In the genomic region with DNA sequence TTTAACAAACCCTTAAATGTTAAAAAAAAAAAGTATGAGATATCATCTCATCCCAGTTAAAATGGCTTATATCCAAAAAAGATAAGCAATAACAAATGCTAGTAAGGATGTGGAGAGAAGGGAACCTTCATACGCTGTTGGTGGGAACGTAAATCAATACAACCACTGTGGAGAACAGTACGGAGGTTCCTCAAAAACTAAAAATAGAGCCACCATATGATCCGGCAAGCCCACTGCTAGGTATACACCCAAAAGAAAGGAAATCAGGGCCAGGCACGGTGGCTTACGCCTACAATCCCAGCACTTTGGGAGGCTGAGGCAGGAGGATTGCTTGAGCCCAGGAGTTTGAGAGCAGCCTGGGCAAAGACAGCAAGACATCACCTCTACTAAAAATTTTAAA, we compare ENCODE assay signal across 23 cellular contexts. TPM values are rescaled to one million over a fixed set of nuclear protein-coding genes. Genes with fewer than 3 reads are reported as not detected.
DNase-seq lines count a peak whose midpoint lies in the region; ATAC-seq, FAIRE-seq and TF ChIP-seq lines count a peak whose summit lies in the region.
"Had no signal": no experiment of that assay in that cellular context is flagged by ENCODE, and none has a peak within 500 bp of the region (broad histone marks: within the 10 kb centered on the region; RNA-seq: fewer than 3 reads in every experiment).

No MANE protein-coding gene starts in this region.

- H3K27me3 Mint-ChIP-seq in CD4-positive, alpha-beta T cell = no peaks in the 10 kb centered on the region
- no peaks in the 10 kb centered on the region for H3K27me3 Mint-ChIP-seq in neural crest cell (ENCODE audit: low read depth)
- H3K27me3 Mint-ChIP-seq: activated CD4-positive, alpha-beta memory T cell treated with anti-CD3 and anti-CD28 coated beads, Interleukin-2, amount 10 ng/mL, durations not matched to agents 7 days and 5 days; activated naive CD4-positive, alpha-beta T cell treated with anti-CD3 and anti-CD28 coated beads, Interleukin-2, amount 10 ng/mL, durations not matched to agents 7 days and 5 days; CD4-positive, alpha-beta memory T cell had no signal

- H3K4me1 ChIP-seq in GM12878 (ENCODE audit: control insufficient read depth, insufficient read depth, low read length) (peaks cover 13% of the 10 kb centered on the region), SK-N-SH (ENCODE audit: control insufficient read depth in 1 of 2, insufficient read depth in 2 of 2, low read depth in 1 of 2, low read length in 1 of 2) (peaks cover 9% of the 10 kb centered on the region in 2 experiments; a peak in 3 of 4 replicates), GM23248 (ENCODE audit: insufficient read depth) (peaks cover 14% of the 10 kb centered on the region)

- SMC1A ChIA-PET in GM12878 (lab: Charles Lee; ENCODE audit: uncharacterized antibody, unreplicated experiment) = interaction anchor here (0.6 to 2.5 kb wide), 8 partner anchors 10 to 135 kb away, joined by 3 to 10 read pairs (median 4); partner anchors contain the start of gene GOLPH3

- POLR2A ChIA-PET in CD4-positive, alpha-beta T cell (lab: Charles Lee) = no interaction called here
- POLR2A ChIA-PET in GM12878 (lab: Charles Lee) (interaction anchor here (0.9 to 1.3 kb wide), 3 partner anchors 26 to 34 kb away, joined by 3 read pairs; no protein-coding TSS in a partner anchor), SK-N-SH (lab: Yijun Ruan, JAX) (no interaction called here)

- no peak for DNase-seq in CD4-positive, alpha-beta T cell
- DNase-seq in MV-4-11 (lab: John Stamatoyannopoulos, UW) (peak; percentile 39), GM12878 (ENCODE audit: low read depth, low spot score) (no peak), neural crest cell (ENCODE audit: low read depth, low spot score) (no peak), SK-N-SH (no peak), kidney glomerular epithelial cell (lab: John Stamatoyannopoulos, UW) (no peak), GM23248 (no peak)
- DNase-seq: ACHN; activated CD4-positive, alpha-beta memory T cell treated with anti-CD3 and anti-CD28 coated beads, Interleukin-2, amount 10 ng/mL, durations not matched to agents 7 days and 5 days; activated naive CD4-positive, alpha-beta T cell treated with anti-CD3 and anti-CD28 coated beads, Interleukin-2, amount 10 ng/mL, durations not matched to agents 7 days and 5 days; activated T-cell treated with anti-CD3 and anti-CD28 coated beads, Interleukin-2, amount 50 U/mL, for 4 hours; amygdala; CD4-positive, alpha-beta memory T cell; cortex of kidney; DMS153; glutamatergic neuron; NCI-H2107; pancreas; stimulated activated CD4-positive, alpha-beta T cell treated with anti-CD3 and anti-CD28 coated beads, Interleukin-2, amount 100 ng/mL, for 24 hours; T1000 had no signal

- intact Hi-C loops in CD4-positive, alpha-beta T cell (cut with DNase I, micrococcal nuclease) = loop anchor here (5.0 kb wide), 4 partner anchors 32 to 777 kb away; partner anchors contain the start of genes C5orf22 (in 1 of the 2), DROSHA (in 1 of the 2), SUB1 (in 1 of the 2) and ZFR (in 1 of the 2)
- intact Hi-C loops in GM12878 (cut with micrococcal nuclease; ENCODE audit: unreplicated experiment) = no loop called here

- H3K27ac Mint-ChIP-seq in CD4-positive, alpha-beta T cell = peak overlapping the region; percentile 2
- no peak overlapping the region for H3K27ac Mint-ChIP-seq in neural crest cell (ENCODE audit: unreplicated experiment)
- H3K27ac Mint-ChIP-seq: activated CD4-positive, alpha-beta memory T cell treated with anti-CD3 and anti-CD28 coated beads, Interleukin-2, amount 10 ng/mL, durations not matched to agents 7 days and 5 days; activated naive CD4-positive, alpha-beta T cell treated with anti-CD3 and anti-CD28 coated beads, Interleukin-2, amount 10 ng/mL, durations not matched to agents 7 days and 5 days; stimulated activated effector memory CD8-positive, alpha-beta T cell treated with anti-CD3 and anti-CD28 coated beads, Interleukin-12 subunit alpha, Interleukin-12 subunit beta, amount 100 ng/mL, for 72 hours had no signal

- no peaks in the 10 kb centered on the region for H3K9me3 Mint-ChIP-seq in CD4-positive, alpha-beta T cell
- no peaks in the 10 kb centered on the region for H3K9me3 Mint-ChIP-seq in neural crest cell
- H3K9me3 Mint-ChIP-seq: activated CD4-positive, alpha-beta memory T cell treated with anti-CD3 and anti-CD28 coated beads, Interleukin-2, amount 10 ng/mL, durations not matched to agents 7 days and 5 days; activated naive CD4-positive, alpha-beta T cell treated with anti-CD3 and anti-CD28 coated beads, Interleukin-2, amount 10 ng/mL, durations not matched to agents 7 days and 5 days; activated T-cell treated with anti-CD3 and anti-CD28 coated beads, Interleukin-2, amount 50 U/mL, for 4 hours; CD4-positive, alpha-beta memory T cell; stimulated activated effector memory CD8-positive, alpha-beta T cell treated with anti-CD3 and anti-CD28 coated beads, Interleukin-12 subunit alpha, Interleukin-12 subunit beta, amount 100 ng/mL, for 72 hours had no signal

- CTCF ChIA-PET in CD4-positive, alpha-beta T cell (lab: Charles Lee) = no interaction called here
- CTCF ChIA-PET in GM12878 (lab: Yijun Ruan, JAX) (interaction anchor here (1.0 kb wide), 3 partner anchors 22 to 35 kb away, joined by 3 to 5 read pairs (median 3); no protein-coding TSS in a partner anchor), SK-N-SH (lab: Yijun Ruan, JAX) (interaction anchor here (0.5 to 0.7 kb wide), 2 partner anchors 10 to 61 kb away, joined by 3 read pairs; no protein-coding TSS in a partner anchor)

- H3F3A ChIP-seq in SK-N-SH (replicated peaks; ENCODE audit: insufficient read depth) = peaks cover 9% of the 10 kb centered on the region
- peaks cover 8% of the 10 kb centered on the region; the same call in 1 of the 2 replicates for H3F3A ChIP-seq in GM23248 (ENCODE audit: insufficient read depth)

- ATAC-seq in CD4-positive, alpha-beta T cell (ENCODE audit: poor library complexity) = no peak
- ATAC-seq in GM12878 (no peak), HG03432 (IDR thresholded peaks at IDR 0.05; ENCODE audit: unreplicated experiment) (no peak)
- ATAC-seq: activated T-cell treated with anti-CD3 and anti-CD28 coated beads, Interleukin-2, amount 50 U/mL, for 4 hours; pancreas; stimulated activated effector memory CD8-positive, alpha-beta T cell treated with anti-CD3 and anti-CD28 coated beads, Interleukin-12 subunit alpha, Interleukin-12 subunit beta, amount 100 ng/mL, for 72 hours had no signal

- no peaks in the 10 kb centered on the region for H3K9me3 ChIP-seq in CD4-positive, alpha-beta T cell (ENCODE audit: control insufficient read depth, low read length)
- H3K9me3 ChIP-seq in GM12878 (replicated peaks; ENCODE audit: control insufficient read depth, insufficient read depth, low read length) (no peaks in the 10 kb centered on the region), SK-N-SH (no peaks in the 10 kb centered on the region), GM23248 (ENCODE audit: low read depth) (no peaks in the 10 kb centered on the region)
- H3K9me3 ChIP-seq: pancreas, thoracic aorta had no signal

- H3K79me2 ChIP-seq in GM12878 (ENCODE audit: control insufficient read depth, insufficient read depth, low read length) (peaks cover 36% of the 10 kb centered on the region), SK-N-SH (ENCODE audit: insufficient read depth) (peaks cover 73% of the 10 kb centered on the region), GM23248 (ENCODE audit: insufficient read depth) (peaks cover 73% of the 10 kb centered on the region)

- peak overlapping the region; percentile 32 for H3K4me3 Mint-ChIP-seq in CD4-positive, alpha-beta T cell
- peak overlapping the region; percentile 56 for H3K4me3 Mint-ChIP-seq in neural crest cell
- H3K4me3 Mint-ChIP-seq: activated naive CD4-positive, alpha-beta T cell treated with anti-CD3 and anti-CD28 coated beads, Interleukin-2, amount 10 ng/mL, durations not matched to agents 7 days and 5 days; stimulated activated effector memory CD8-positive, alpha-beta T cell treated with anti-CD3 and anti-CD28 coated beads, Interleukin-12 subunit alpha, Interleukin-12 subunit beta, amount 100 ng/mL, for 72 hours had no signal

- H4K20me1 ChIP-seq in GM12878 (ENCODE audit: control insufficient read depth, insufficient read depth) (no peaks in the 10 kb centered on the region), SK-N-SH (ENCODE audit: insufficient read depth) (no peaks in the 10 kb centered on the region; the same call in 1 of the 2 replicates), GM23248 (ENCODE audit: insufficient read depth) (no peaks in the 10 kb centered on the region)

- no peak for TF ChIP-seq CTCF in CD4-positive, alpha-beta T cell (IDR thresholded peaks at IDR 0.05)
- no peak for TF ChIP-seq CTCF in GM12878 (IDR thresholded peaks at IDR 0.05 in 2 of 3, conservative IDR thresholded peaks at IDR 0.05 in 1 of 3; ENCODE audit: control insufficient read depth in 2 of 3, extremely low read depth in 1 of 3, insufficient read depth in 1 of 3, low read depth in 3 of 3, low read length in 3 of 3)
- TF ChIP-seq CTCF in neural crest cell (conservative IDR thresholded peaks at IDR 0.05) = no peak
- no peak for TF ChIP-seq CTCF in SK-N-SH (IDR thresholded peaks at IDR 0.05)

- H2AFZ ChIP-seq in GM12878 (ENCODE audit: control insufficient read depth, low read depth, low read length) = no peak overlapping the region
- no peak overlapping the region for H2AFZ ChIP-seq in SK-N-SH (ENCODE audit: low read depth)
- H2AFZ ChIP-seq in GM23248 = no peak overlapping the region

- H3K36me3 Mint-ChIP-seq in CD4-positive, alpha-beta T cell (ENCODE audit: low read depth) = peaks cover 22% of the 10 kb centered on the region
- no peaks in the 10 kb centered on the region for H3K36me3 Mint-ChIP-seq in neural crest cell (ENCODE audit: low read depth)

- no peaks in the 10 kb centered on the region for H3K27me3 ChIP-seq in CD4-positive, alpha-beta T cell (ENCODE audit: control insufficient read depth, insufficient read depth, low read length)
- H3K27me3 ChIP-seq in GM12878 (replicated peaks in 1 of 2; ENCODE audit: control insufficient read depth in 2 of 2, insufficient read depth in 2 of 2, low read length in 1 of 2) (no peaks in the 10 kb centered on the region), SK-N-SH (ENCODE audit: insufficient read depth) (no peaks in the 10 kb centered on the region), GM23248 (replicated peaks; ENCODE audit: insufficient read depth) (no peaks in the 10 kb centered on the region)
- H3K27me3 ChIP-seq: pancreas had no signal

- H3K27ac ChIP-seq in CD4-positive, alpha-beta T cell (ENCODE audit: low read depth, low read length) = no peak overlapping the region
- H3K27ac ChIP-seq in GM12878 (ENCODE audit: control insufficient read depth, insufficient read depth) (no peak overlapping the region), SK-N-SH (ENCODE audit: low read depth in 2 of 2, low read length in 1 of 2) (no peak overlapping the region), GM23248 (no peak overlapping the region)
- H3K27ac ChIP-seq: thoracic aorta had no signal

- WGBS in GM12878 (ENCODE audit: insufficient coverage, insufficient replicate concordance, low lambda C conversion rate, missing lambda C conversion rate) = 83% methylated on average over 6 of the region's 6 CpGs
- WGBS in SK-N-SH (ENCODE audit: low lambda C conversion rate) = 94% methylated on average over 6 of the region's 6 CpGs
- WGBS in GM23248 (ENCODE audit: low coverage in 1 of 2, low lambda C conversion rate in 2 of 2, missing lambda C conversion rate in 2 of 2), 2 experiments = 98 to 100% methylated on average over 6 of the region's 6 CpGs

- H3K9me2 ChIP-seq in SK-N-SH (no peaks in the 10 kb centered on the region), GM23248 (ENCODE audit: insufficient read depth) (no peaks in the 10 kb centered on the region)

- peak overlapping the region; percentile 36 for H3K4me2 ChIP-seq in GM12878 (ENCODE audit: control insufficient read depth, insufficient read depth)
- H3K4me2 ChIP-seq in SK-N-SH = no peak overlapping the region
- H3K4me2 ChIP-seq in GM23248 (ENCODE audit: unreplicated experiment) = no peak overlapping the region

- in situ Hi-C loops in GM12878 (cut with MboI) (no loop called here), GM23248 (cut with MboI) (loop anchor here (25.0 kb wide), 1 partner anchor 472 kb away; no protein-coding TSS in a partner anchor)

- RAD21 ChIA-PET in GM12878 (lab: Charles Lee; ENCODE audit: unreplicated experiment) = interaction anchor here (0.7 to 1.0 kb wide), 2 partner anchors 29 to 217 kb away, joined by 3 read pairs; no protein-coding TSS in a partner anchor

- BruUV-seq in GM12878 (replicated peaks; lab: Mats Ljungman, UMichigan) = no TSS peak

- H3K36me3 ChIP-seq in GM12878 (ENCODE audit: control insufficient read depth in 2 of 2, insufficient read depth in 2 of 2, low read length in 1 of 2) = no peaks in the 10 kb centered on the region; a peak in 1 of 4 replicates
- H3K36me3 ChIP-seq in SK-N-SH (replicated peaks in 1 of 2; ENCODE audit: control insufficient read depth in 1 of 2, insufficient read depth in 2 of 2, low read length in 1 of 2) = no peaks in the 10 kb centered on the region
- no peaks in the 10 kb centered on the region for H3K36me3 ChIP-seq in GM23248 (ENCODE audit: low read depth)
- H3K36me3 ChIP-seq: pancreas, thoracic aorta had no signal

- TF ChIP-seq EP300 in GM12878 (IDR thresholded peaks at IDR 0.05; ENCODE audit: borderline replicate concordance in 1 of 2, control insufficient read depth in 1 of 2, low read depth in 2 of 2, low read length in 2 of 2) (no peak), SK-N-SH (IDR thresholded peaks at IDR 0.05; ENCODE audit: borderline replicate concordance in 1 of 2, low read depth in 1 of 2, low read length in 1 of 2) (no peak)

- TF ChIP-seq RAD21 in GM12878 (IDR thresholded peaks at IDR 0.05; ENCODE audit: insufficient read depth, low read depth, low read length) (no peak), SK-N-SH (IDR thresholded peaks at IDR 0.05; ENCODE audit: low read length) (no peak)

- H3K4me3 ChIP-seq in GM12878 (peak overlapping the region; percentile 53; the same call in 1 of the 2 replicates), SK-N-SH (ENCODE audit: low read depth in 2 of 2, low read length in 1 of 2) (no peak overlapping the region), GM23248 (no peak overlapping the region)
- H3K4me3 ChIP-seq: thoracic aorta had no signal

- peaks cover 70% of the 10 kb centered on the region for H3K4me1 Mint-ChIP-seq in CD4-positive, alpha-beta T cell (ENCODE audit: low read depth)
- H3K4me1 Mint-ChIP-seq in neural crest cell = peaks cover 24% of the 10 kb centered on the region

- TF ChIP-seq POLR2A in GM12878 (IDR thresholded peaks at IDR 0.05; ENCODE audit: low read depth, low read length) = no peak

- no peak overlapping the region for H3K9ac ChIP-seq in GM12878 (ENCODE audit: control insufficient read depth, insufficient read depth, low read length)
- H3K9ac ChIP-seq in SK-N-SH = no peak overlapping the region
- H3K9ac ChIP-seq in GM23248 = no peak overlapping the region

- no peak for FAIRE-seq in GM12878 (lab: Jason Lieb, UNC)
- FAIRE-seq: pancreas had no signal

RNA-seq across cellular contexts. Expression of gene MTMR12, which starts 3.0 kb away (rescaled TPM):
- 10 to 100 TPM; 15.9 to 18.3 TPM for total RNA-seq in CD4-positive, alpha-beta T cell
- total RNA-seq in GM12878 (2013; cell fraction: nucleolus; rRNA removed) = 50.7 and 65.2 TPM in 2 replicates
- 17.1 and 19.3 TPM in 2 replicates for total RNA-seq in GM12878 (2014; rRNA removed)
- total RNA-seq in GM12878 (2014; rRNA removed; fragmentation: Illumina TruSeq; extraction: Trizol) = 15.4 and 16.2 TPM in 2 replicates
- total RNA-seq in GM12878 (2021) = 21.7 and 25.7 TPM in 2 replicates
- 6.2 TPM for polyA plus RNA-seq in GM12878 (2011; ENCODE audit: low read depth)
- polyA plus RNA-seq in GM12878 (2011; rRNA removed) = 22.9 and 24.7 TPM in 2 replicates
- polyA plus RNA-seq in GM12878 (2011; cell fraction: cytosol; rRNA removed) = 13.3 and 15.2 TPM in 2 replicates
- polyA plus RNA-seq in GM12878 (2011; cell fraction: nucleus; rRNA removed) = 9.5 and 11.1 TPM in 2 replicates
- 8.7 TPM in 2 replicates for polyA plus RNA-seq in GM12878 (2012)
- polyA plus RNA-seq in GM12878 (2014; fragmentation: Illumina TruSeq; extraction: Trizol) = 22.4 and 22.6 TPM in 2 replicates
- polyA plus RNA-seq in GM12878 (2014; fragmentation: Nextera tagmentation; extraction: Ambion mirVana) = 1 to 10 TPM; 5.0 to 8.1 TPM
- 16.0 and 16.5 TPM in 2 replicates for polyA plus RNA-seq in GM12878 (2014; rRNA removed)
- polyA plus RNA-seq in GM12878 (2016; fragmentation: Nextera tagmentation; extraction: Ambion mirVana) = 10 to 100 TPM; 10.8 to 12.7 TPM
- 19.7 and 33.3 TPM in 2 replicates for polyA minus RNA-seq in GM12878 (2011; rRNA and poly(A)+ RNA removed)
- 9.6 and 12.2 TPM in 2 replicates for polyA minus RNA-seq in GM12878 (2011; cell fraction: cytosol; rRNA and poly(A)+ RNA removed)
- polyA minus RNA-seq in GM12878 (2011; cell fraction: nucleus; rRNA and poly(A)+ RNA removed) = 13.5 and 23.0 TPM in 2 replicates
- total RNA-seq in neural crest cell = 23.5 and 28.1 TPM in 2 replicates
- 10.9 and 13.2 TPM in 2 replicates for polyA plus RNA-seq in SK-N-SH (2012; rRNA removed)
- 12.3 and 12.6 TPM in 2 replicates for polyA plus RNA-seq in SK-N-SH (2012; cell fraction: cytosol; rRNA removed)
- 7.8 and 11.3 TPM in 2 replicates for polyA plus RNA-seq in SK-N-SH (2012; cell fraction: nucleus; rRNA removed)
- 13.4 and 48.8 TPM in 2 replicates for total RNA-seq in GM23248 (2014; rRNA removed; shearing (Covaris generic))
- 5.1 and 5.5 TPM in 2 replicates for polyA plus RNA-seq in GM23248 (2016; fragmentation: Nextera tagmentation; extraction: Ambion mirVana)
